1 cellular context compared by ENCODE assay signal in the genomic region with DNA sequence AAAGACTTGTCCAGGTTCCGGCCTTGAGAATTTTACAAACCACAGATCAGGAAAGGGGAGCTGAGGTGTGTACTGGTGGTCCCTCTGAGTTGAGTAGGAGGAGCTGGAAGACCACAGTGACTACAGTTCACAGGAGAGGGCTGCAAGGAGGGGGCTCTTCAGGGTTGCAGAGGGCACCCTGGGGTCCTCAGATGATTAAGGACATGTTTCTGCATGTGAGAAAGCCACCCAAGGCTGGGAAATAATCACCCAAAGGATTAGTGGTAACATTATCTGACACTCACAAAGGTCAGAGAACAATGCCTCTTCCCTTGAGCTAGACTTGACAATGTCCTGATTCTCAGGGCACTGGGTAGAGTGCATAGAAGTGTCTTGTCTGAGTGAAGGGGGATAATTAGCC.
TF ChIP-seq lines count a peak whose summit lies in the region.

No MANE protein-coding gene starts in this region.

TF ChIP-seq in IMR-90, 13 proteins besides CTCF, POLR2A, EP300 and RAD21:
- TF ChIP-seq SMC3 (IDR thresholded peaks at IDR 0.05; ENCODE audit: low read depth, low read length) = no peak
- TF ChIP-seq RFX5 (IDR thresholded peaks at IDR 0.05; ENCODE audit: low read depth, low read length) = no peak
- TF ChIP-seq NFE2L2 (IDR thresholded peaks at IDR 0.05; ENCODE audit: low read depth, low read length) = no peak
- no peak for TF ChIP-seq BHLHE40 (IDR thresholded peaks at IDR 0.05; ENCODE audit: low read depth, low read length)
- no peak for TF ChIP-seq MAZ (IDR thresholded peaks at IDR 0.05; ENCODE audit: borderline replicate concordance, low read depth, low read length)
- TF ChIP-seq, protein P1, sequence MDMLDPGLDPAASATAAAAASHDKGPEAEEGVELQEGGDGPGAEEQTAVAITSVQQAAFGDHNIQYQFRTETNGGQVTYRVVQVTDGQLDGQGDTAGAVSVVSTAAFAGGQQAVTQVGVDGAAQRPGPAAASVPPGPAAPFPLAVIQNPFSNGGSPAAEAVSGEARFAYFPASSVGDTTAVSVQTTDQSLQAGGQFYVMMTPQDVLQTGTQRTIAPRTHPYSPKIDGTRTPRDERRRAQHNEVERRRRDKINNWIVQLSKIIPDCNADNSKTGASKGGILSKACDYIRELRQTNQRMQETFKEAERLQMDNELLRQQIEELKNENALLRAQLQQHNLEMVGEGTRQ (IDR thresholded peaks at IDR 0.05; ENCODE audit: low read depth, low read length) = no peak
- no peak for TF ChIP-seq FOS (IDR thresholded peaks at IDR 0.05; ENCODE audit: low read depth, low read length)
- no peak for TF ChIP-seq CEBPB (IDR thresholded peaks at IDR 0.05; ENCODE audit: low read depth, low read length)
- no peak for TF ChIP-seq MXI1 (IDR thresholded peaks at IDR 0.05; ENCODE audit: borderline replicate concordance, low read depth, low read length)
- no peak for TF ChIP-seq RCOR1 (IDR thresholded peaks at IDR 0.05; ENCODE audit: insufficient replicate concordance, low read length)
- TF ChIP-seq, protein P2, sequence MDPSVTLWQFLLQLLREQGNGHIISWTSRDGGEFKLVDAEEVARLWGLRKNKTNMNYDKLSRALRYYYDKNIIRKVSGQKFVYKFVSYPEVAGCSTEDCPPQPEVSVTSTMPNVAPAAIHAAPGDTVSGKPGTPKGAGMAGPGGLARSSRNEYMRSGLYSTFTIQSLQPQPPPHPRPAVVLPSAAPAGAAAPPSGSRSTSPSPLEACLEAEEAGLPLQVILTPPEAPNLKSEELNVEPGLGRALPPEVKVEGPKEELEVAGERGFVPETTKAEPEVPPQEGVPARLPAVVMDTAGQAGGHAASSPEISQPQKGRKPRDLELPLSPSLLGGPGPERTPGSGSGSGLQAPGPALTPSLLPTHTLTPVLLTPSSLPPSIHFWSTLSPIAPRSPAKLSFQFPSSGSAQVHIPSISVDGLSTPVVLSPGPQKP (IDR thresholded peaks at IDR 0.05; ENCODE audit: borderline replicate concordance, low read depth, low read length) = no peak
- no peak for TF ChIP-seq MAFK (IDR thresholded peaks at IDR 0.05; ENCODE audit: low read depth, low read length)
- TF ChIP-seq CHD1 (IDR thresholded peaks at IDR 0.05; ENCODE audit: low read depth, low read length) = no peak
